Comparison of ENCODE assay signal across 8 cellular contexts in the genomic region with DNA sequence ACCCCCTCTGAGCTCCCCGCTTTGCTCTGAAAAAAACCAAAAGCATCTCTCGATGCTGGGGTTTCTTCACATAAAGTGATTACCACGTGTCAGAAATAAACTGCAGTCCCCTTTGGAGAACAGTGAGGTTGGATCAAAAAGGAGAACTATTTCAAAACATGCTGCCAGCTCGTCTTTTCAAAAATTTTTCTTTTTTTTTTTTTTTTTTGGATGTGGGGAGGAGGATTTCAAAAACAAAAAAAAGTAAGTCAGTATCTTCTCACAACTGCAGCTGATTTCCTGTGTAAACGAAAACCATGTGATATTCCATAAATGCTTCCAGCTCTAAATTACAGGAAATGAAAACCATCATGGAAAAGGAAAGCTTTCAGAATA.
A peak's percentile ranks its signal among the peaks of the same experiment; 100 is the strongest.
DNase-seq lines count a peak whose midpoint lies in the region; ATAC-seq and TF ChIP-seq lines count a peak whose summit lies in the region.

No MANE protein-coding gene starts in this region.

- DNase-seq in AG10803 (ENCODE audit: low read depth) (peak; percentile 87), LHCN-M2 (ENCODE audit: low read depth) (peak; percentile 55), caudate nucleus (lab: John Stamatoyannopoulos, UW) (no peak), right lobe of liver (no peak), thoracic aorta (ENCODE audit: low spot score) (no peak), T-helper 9 cell (no peak)

- H3K27me3 ChIP-seq in right lobe of liver (no peaks in the 10 kb centered on the region), thoracic aorta (replicated peaks; ENCODE audit: insufficient read depth) (no peaks in the 10 kb centered on the region)

- H3K9me3 ChIP-seq in right lobe of liver, result no peaks in the 10 kb centered on the region
- no peaks in the 10 kb centered on the region for H3K9me3 ChIP-seq in thoracic aorta

- ATAC-seq in right lobe of liver (peak in 2 of 4 donors; percentile 24 to 31), thoracic aorta (ENCODE audit: insufficient number of reproducible peaks, low FRiP score, low read depth) (no peak), GM18520 (IDR thresholded peaks at IDR 0.05; ENCODE audit: unreplicated experiment) (no peak), HG02571 (IDR thresholded peaks at IDR 0.05; ENCODE audit: unreplicated experiment) (no peak)

- intact Hi-C loops in right lobe of liver (cut with DNase I), result no loop called here

- H3K36me3 ChIP-seq in right lobe of liver (no peaks in the 10 kb centered on the region), thoracic aorta (no peaks in the 10 kb centered on the region)

- TF ChIP-seq CTCF in AG10803 (conservative IDR thresholded peaks at IDR 0.05; ENCODE audit: low read length) (no peak), right lobe of liver (IDR thresholded peaks at IDR 0.05) (no peak), thoracic aorta (IDR thresholded peaks at IDR 0.05) (no peak)

- peak overlapping the region; percentile 51 for H3K4me3 ChIP-seq in AG10803 (ENCODE audit: low read length)
- H3K4me3 ChIP-seq in right lobe of liver, result peak overlapping the region; percentile 52 to 59 (median 57)
- peak overlapping the region; percentile 92 for H3K4me3 ChIP-seq in thoracic aorta

- 1% methylated on average over 5 of the region's 5 CpGs for WGBS in right lobe of liver (ENCODE audit: insufficient coverage, low coverage, low lambda C conversion rate, missing lambda C conversion rate)

- H3K4me1 ChIP-seq in right lobe of liver, result peaks cover 0 to 7% (median 2%) of the 10 kb centered on the region in 4 donors
- peaks cover 6 to 28% of the 10 kb centered on the region in 2 donors for H3K4me1 ChIP-seq in thoracic aorta (ENCODE audit: control insufficient read depth in 1 of 2, low read depth in 2 of 2)

- TF ChIP-seq POLR2A in right lobe of liver (IDR thresholded peaks at IDR 0.05), result no peak

- peak overlapping the region; percentile 96 for H3K27ac ChIP-seq in caudate nucleus (ENCODE audit: low read depth, low read length)
- peak overlapping the region; percentile 71 to 91 (median 76) for H3K27ac ChIP-seq in right lobe of liver
- H3K27ac ChIP-seq in thoracic aorta, result peak overlapping the region; percentile 97 to 99

Comparison
In these comparisons a context has a peak if more than half of its experiments do, and no peak if none do; other contexts are left out.
1. DNase-seq: peak in AG10803 (single experiment) and LHCN-M2 (single experiment); none in caudate nucleus (0 of 61), right lobe of liver (0 of 3), thoracic aorta (single experiment) and T-helper 9 cell (single experiment).
2. Peak in every context shown above with its lines, with median percentiles within 50 percentile points of each other: H3K4me3 ChIP-seq and H3K27ac ChIP-seq.